In genomic region chr1:38502772-38503171, GRCh38 we compare ENCODE assay signal across 14 cellular contexts.
DNase-seq lines count a peak whose midpoint lies in the region; ATAC-seq and TF ChIP-seq lines count a peak whose summit lies in the region.
"Had no signal": no experiment of that assay in that cellular context is flagged by ENCODE, and none has a peak within 500 bp of the region (broad histone marks: within the 10 kb centered on the region; RNA-seq: fewer than 3 reads in every experiment).

No MANE protein-coding gene starts in this region.

- H3K36me3 ChIP-seq in breast epithelium (no peaks in the 10 kb centered on the region), NT2/D1 (ENCODE audit: insufficient read depth, insufficient read length, low read length) (no peaks in the 10 kb centered on the region), Peyer's patch (no peaks in the 10 kb centered on the region)
- H3K36me3 ChIP-seq: adrenal gland, left ventricle myocardium inferior had no signal

- CTCF ChIA-PET in MCF 10A (lab: Yijun Ruan, JAX), result interaction anchor here (0.6 kb wide), 1 partner anchor 1066 kb away, joined by 3 read pairs; no protein-coding TSS in a partner anchor

- POLR2A ChIA-PET in MCF 10A (lab: Yijun Ruan, JAX), result no interaction called here

- no peaks in the 10 kb centered on the region for H3K4me1 Mint-ChIP-seq in MCF 10A (ENCODE audit: insufficient read depth, unreplicated experiment)
- peaks cover 17 to 33% of the 10 kb centered on the region in 2 donors for H3K4me1 Mint-ChIP-seq in stimulated activated naive B cell treated with anti-CD40 and anti-IgM and Interleukin-4, amounts not matched to agents 10 μg/mL and 1 μg/mL and 100 μg/mL, for 72 hours

- no peak overlapping the region for H3K9ac ChIP-seq in NT2/D1 (ENCODE audit: insufficient read length, low read depth)

- H3K27me3 Mint-ChIP-seq in MCF 10A (ENCODE audit: insufficient read depth, unreplicated experiment), result peaks cover 86% of the 10 kb centered on the region
- peaks cover 23 to 31% of the 10 kb centered on the region in 2 donors for H3K27me3 Mint-ChIP-seq in stimulated activated naive B cell treated with anti-CD40 and anti-IgM and Interleukin-4, amounts not matched to agents 10 μg/mL and 1 μg/mL and 100 μg/mL, for 72 hours

- no peak overlapping the region for H3K4me3 Mint-ChIP-seq in MCF 10A (ENCODE audit: unreplicated experiment)
- no peak overlapping the region for H3K4me3 Mint-ChIP-seq in stimulated activated naive B cell treated with anti-CD40 and anti-IgM and Interleukin-4, amounts not matched to agents 10 μg/mL and 1 μg/mL and 100 μg/mL, for 72 hours

- TF ChIP-seq CTCF in MCF 10A (IDR thresholded peaks at IDR 0.05; ENCODE audit: unreplicated experiment), result no peak
- no peak for TF ChIP-seq CTCF in breast epithelium (IDR thresholded peaks at IDR 0.05)
- peak; percentile 12 for TF ChIP-seq CTCF in foreskin keratinocyte (conservative IDR thresholded peaks at IDR 0.05)
- TF ChIP-seq CTCF in Peyer's patch (IDR thresholded peaks at IDR 0.05), result peak in 1 of 6 experiments; percentile 23

- TF ChIP-seq POLR2A in breast epithelium (IDR thresholded peaks at IDR 0.05) (no peak), Peyer's patch (IDR thresholded peaks at IDR 0.05) (no peak)

- H3K27ac Mint-ChIP-seq in MCF 10A (ENCODE audit: low read depth, unreplicated experiment), result no peak overlapping the region
- no peak overlapping the region for H3K27ac Mint-ChIP-seq in stimulated activated naive B cell treated with anti-CD40 and anti-IgM and Interleukin-4, amounts not matched to agents 10 μg/mL and 1 μg/mL and 100 μg/mL, for 72 hours

- ATAC-seq in foreskin keratinocyte, result no peak
- ATAC-seq in stimulated activated naive B cell treated with anti-CD40 and anti-IgM and Interleukin-4, amounts not matched to agents 10 μg/mL and 1 μg/mL and 100 μg/mL, for 72 hours (replicated peaks), result peak; percentile 62 to 67

- no peaks in the 10 kb centered on the region for H3K36me3 Mint-ChIP-seq in MCF 10A (ENCODE audit: insufficient read depth, unreplicated experiment)
- no peaks in the 10 kb centered on the region for H3K36me3 Mint-ChIP-seq in stimulated activated naive B cell treated with anti-CD40 and anti-IgM and Interleukin-4, amounts not matched to agents 10 μg/mL and 1 μg/mL and 100 μg/mL, for 72 hours

- intact Hi-C loops in MCF 10A (cut with micrococcal nuclease), result no loop called here
- intact Hi-C loops in breast epithelium (cut with DNase I; ENCODE audit: low total_unique reads), result no loop called here

- H3K4me1 ChIP-seq in breast epithelium, result no peaks in the 10 kb centered on the region
- H3K4me1 ChIP-seq in NT2/D1 (ENCODE audit: insufficient read depth, insufficient read length), result no peaks in the 10 kb centered on the region
- no peaks in the 10 kb centered on the region for H3K4me1 ChIP-seq in foreskin keratinocyte
- no peaks in the 10 kb centered on the region for H3K4me1 ChIP-seq in Peyer's patch
- H3K4me1 ChIP-seq: adrenal gland, left ventricle myocardium inferior had no signal

- H3K4me3 ChIP-seq in breast epithelium, result no peak overlapping the region
- H3K4me3 ChIP-seq in NT2/D1 (ENCODE audit: insufficient read length, low read depth), result no peak overlapping the region
- H3K4me3 ChIP-seq in Peyer's patch, result no peak overlapping the region
- H3K4me3 ChIP-seq: adrenal gland, left ventricle myocardium inferior had no signal

- peak; percentile 2 for DNase-seq in MCF 10A (ENCODE audit: unreplicated experiment)
- DNase-seq in breast epithelium (ENCODE audit: low spot score in 2 of 2), result no peak
- peak; percentile 40 for DNase-seq in NT2/D1 (ENCODE audit: low read depth, low spot score)
- DNase-seq in foreskin keratinocyte, result no peak
- DNase-seq in stimulated activated naive B cell treated with anti-CD40 and anti-IgM and Interleukin-4, amounts not matched to agents 10 μg/mL and 1 μg/mL and 100 μg/mL, for 72 hours, result no peak
- DNase-seq in Peyer's patch, result no peak
- no peak for DNase-seq in stimulated activated CD4-positive, alpha-beta T cell treated with anti-CD3 and anti-CD28 coated beads, Interleukin-4, amount 100 ng/mL, for 1 hour
- no peak for DNase-seq in NCI-H748 treated with DMSO at 0.1 percent for 48 hours (lab: John Stamatoyannopoulos, UW)
- DNase-seq: activated CD4-positive, CD25-positive, alpha-beta regulatory T cell; activated T-cell treated with anti-CD3 and anti-CD28 coated beads, Interleukin-2, amount 50 U/mL, for 1 hour; left ventricle myocardium inferior; occipital lobe; Right ventricle myocardium superior had no signal

- H3K9me3 Mint-ChIP-seq in MCF 10A (ENCODE audit: unreplicated experiment), result no peaks in the 10 kb centered on the region
- no peaks in the 10 kb centered on the region for H3K9me3 Mint-ChIP-seq in stimulated activated naive B cell treated with anti-CD40 and anti-IgM and Interleukin-4, amounts not matched to agents 10 μg/mL and 1 μg/mL and 100 μg/mL, for 72 hours

- H3K9me3 ChIP-seq in breast epithelium (no peaks in the 10 kb centered on the region), NT2/D1 (ENCODE audit: insufficient read depth, low read length) (no peaks in the 10 kb centered on the region), Peyer's patch (no peaks in the 10 kb centered on the region)
- H3K9me3 ChIP-seq: adrenal gland, left ventricle myocardium inferior had no signal

- H3K27me3 ChIP-seq in breast epithelium (peaks cover 0 to 3% of the 10 kb centered on the region in 2 donors), NT2/D1 (ENCODE audit: insufficient read depth, insufficient read length) (no peaks in the 10 kb centered on the region), foreskin keratinocyte (peaks cover 5% of the 10 kb centered on the region), Peyer's patch (no peaks in the 10 kb centered on the region)

- H3K27ac ChIP-seq in breast epithelium (no peak overlapping the region), foreskin keratinocyte (no peak overlapping the region), Peyer's patch (no peak overlapping the region)
- H3K27ac ChIP-seq: adrenal gland, left ventricle myocardium inferior had no signal

- no TSS peak for BruUV-seq in MCF 10A (replicated peaks; lab: Mats Ljungman, UMichigan)

Comparison
In these comparisons a context has a peak if more than half of its experiments do, and no peak if none do; other contexts are left out.
1. DNase-seq: peak in MCF 10A (single experiment) and NT2/D1 (single experiment); none in breast epithelium (0 of 2), foreskin keratinocyte (0 of 2), stimulated activated naive B cell treated with anti-CD40 and anti-IgM and Interleukin-4, amounts not matched to agents 10 μg/mL and 1 μg/mL and 100 μg/mL, for 72 hours (single experiment), Peyer's patch (0 of 3), stimulated activated CD4-positive, alpha-beta T cell treated with anti-CD3 and anti-CD28 coated beads, Interleukin-4, amount 100 ng/mL, for 1 hour (single experiment) and NCI-H748 treated with DMSO at 0.1 percent for 48 hours (single experiment).